In the genomic region with DNA sequence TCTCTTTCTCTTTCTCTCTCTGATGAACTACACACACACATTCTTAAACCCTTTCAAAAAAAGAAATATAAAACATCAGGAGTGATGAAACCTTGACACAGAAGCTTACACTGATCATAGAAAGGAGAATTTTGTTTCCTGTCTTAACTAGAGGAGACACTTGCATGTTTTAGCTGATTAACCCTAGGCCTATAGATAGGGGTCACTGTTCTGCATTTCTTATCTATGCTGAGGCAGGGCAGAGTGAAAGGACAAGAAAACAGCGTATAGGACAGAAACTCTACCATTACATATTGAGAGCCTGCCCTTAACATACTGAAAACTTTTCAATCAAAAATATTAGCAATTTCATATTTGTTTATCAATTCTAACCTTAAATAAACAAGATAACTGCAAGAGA, we compare ENCODE assay signal across 21 cellular contexts.
DNase-seq lines count a peak whose midpoint lies in the region; ATAC-seq and TF ChIP-seq lines count a peak whose summit lies in the region.
"Had no signal": no experiment of that assay in that cellular context is flagged by ENCODE, and none has a peak within 500 bp of the region (broad histone marks: within the 10 kb centered on the region; RNA-seq: fewer than 3 reads in every experiment).

No MANE protein-coding gene starts in this region.

- H3K4me1 ChIP-seq in OCI-LY1 (ENCODE audit: insufficient read depth, low read length, severe bottlenecking) (no peaks in the 10 kb centered on the region), neural progenitor cell (no peaks in the 10 kb centered on the region)
- H3K4me1 ChIP-seq: BLaER1 treated with 17β-estradiol and CSF1 and Interleukin-3, amounts not matched to agents 10 nM and 100 nM; gastroesophageal sphincter; stomach had no signal

- H3K4me1 Mint-ChIP-seq in chondrocyte (ENCODE audit: low read depth), result peaks cover 6% of the 10 kb centered on the region
- no peaks in the 10 kb centered on the region for H3K4me1 Mint-ChIP-seq in neural progenitor cell
- H3K4me1 Mint-ChIP-seq in activated naive CD4-positive, alpha-beta T cell treated with anti-CD3 and anti-CD28 coated beads for 36 hours (ENCODE audit: low read depth), result no peaks in the 10 kb centered on the region
- H3K4me1 Mint-ChIP-seq: activated naive CD8-positive, alpha-beta T cell treated with anti-CD3 and anti-CD28 coated beads, Interleukin-2, amount 50 U/mL, for 24 hours had no signal

- H3K4me3 ChIP-seq in H7 (ENCODE audit: insufficient read depth, low read depth, low read length) (no peak overlapping the region), OCI-LY1 (ENCODE audit: low read depth, low read length, poor library complexity, severe bottlenecking) (no peak overlapping the region), neural progenitor cell (no peak overlapping the region)
- H3K4me3 ChIP-seq: BLaER1 treated with 17β-estradiol and CSF1 and Interleukin-3, amounts not matched to agents 10 nM and 100 nM; gastroesophageal sphincter; stomach had no signal

- H3K9ac ChIP-seq in OCI-LY1 (ENCODE audit: low read length) (no peak overlapping the region), neural progenitor cell (no peak overlapping the region)
- H3K9ac ChIP-seq: BLaER1 treated with 17β-estradiol and CSF1 and Interleukin-3, amounts not matched to agents 10 nM and 100 nM had no signal

- H3K9me3 ChIP-seq in OCI-LY1 (ENCODE audit: low read length) (no peaks in the 10 kb centered on the region), neural progenitor cell (ENCODE audit: low read depth) (no peaks in the 10 kb centered on the region)
- H3K9me3 ChIP-seq: gastroesophageal sphincter, stomach had no signal

- H3K4me2 ChIP-seq in OCI-LY1 (ENCODE audit: low read length) (no peak overlapping the region), neural progenitor cell (no peak overlapping the region)
- H3K4me2 ChIP-seq: BLaER1 treated with 17β-estradiol and CSF1 and Interleukin-3, amounts not matched to agents 10 nM and 100 nM had no signal

- H3K79me2 ChIP-seq in OCI-LY1 (ENCODE audit: insufficient read depth, low read length) (no peaks in the 10 kb centered on the region), neural progenitor cell (ENCODE audit: low read depth) (no peaks in the 10 kb centered on the region)

- H3K4me3 Mint-ChIP-seq in chondrocyte (ENCODE audit: unreplicated experiment) (no peak overlapping the region), neural progenitor cell (no peak overlapping the region)
- no peak overlapping the region for H3K4me3 Mint-ChIP-seq in activated naive CD4-positive, alpha-beta T cell treated with anti-CD3 and anti-CD28 coated beads for 36 hours
- H3K4me3 Mint-ChIP-seq: activated naive CD8-positive, alpha-beta T cell treated with anti-CD3 and anti-CD28 coated beads, Interleukin-2, amount 50 U/mL, for 24 hours had no signal

- no peaks in the 10 kb centered on the region for H3K27me3 ChIP-seq in H7 (ENCODE audit: control insufficient read depth, insufficient read depth, low read length)
- no peaks in the 10 kb centered on the region for H3K27me3 ChIP-seq in OCI-LY1 (ENCODE audit: insufficient read depth, low read length)
- no peaks in the 10 kb centered on the region for H3K27me3 ChIP-seq in neural progenitor cell
- H3K27me3 ChIP-seq: BLaER1 treated with 17β-estradiol and CSF1 and Interleukin-3, amounts not matched to agents 10 nM and 100 nM; gastroesophageal sphincter; stomach had no signal

- H3K27ac Mint-ChIP-seq in chondrocyte (ENCODE audit: unreplicated experiment), result no peak overlapping the region
- H3K27ac Mint-ChIP-seq in neural progenitor cell, result no peak overlapping the region
- H3K27ac Mint-ChIP-seq in activated naive CD4-positive, alpha-beta T cell treated with anti-CD3 and anti-CD28 coated beads for 36 hours, result no peak overlapping the region
- H3K27ac Mint-ChIP-seq: activated naive CD8-positive, alpha-beta T cell treated with anti-CD3 and anti-CD28 coated beads, Interleukin-2, amount 50 U/mL, for 24 hours had no signal

- H3K36me3 Mint-ChIP-seq in chondrocyte (ENCODE audit: low read depth) (no peaks in the 10 kb centered on the region), neural progenitor cell (no peaks in the 10 kb centered on the region)
- H3K36me3 Mint-ChIP-seq in activated naive CD4-positive, alpha-beta T cell treated with anti-CD3 and anti-CD28 coated beads for 36 hours (ENCODE audit: low read depth), result no peaks in the 10 kb centered on the region

- H3K9me3 Mint-ChIP-seq in chondrocyte (ENCODE audit: low read depth) (peaks cover 3% of the 10 kb centered on the region), neural progenitor cell (peaks cover 5% of the 10 kb centered on the region)
- H3K9me3 Mint-ChIP-seq in activated naive CD4-positive, alpha-beta T cell treated with anti-CD3 and anti-CD28 coated beads for 36 hours, result peaks cover 4% of the 10 kb centered on the region

- no peak for ATAC-seq in GM21619 (IDR thresholded peaks at IDR 0.05; ENCODE audit: unreplicated experiment)
- ATAC-seq: activated naive CD8-positive, alpha-beta T cell treated with anti-CD3 and anti-CD28 coated beads, Interleukin-2, amount 50 U/mL, for 24 hours; gastroesophageal sphincter had no signal

- DNase-seq in H7 (peak; percentile 43), chondrocyte (ENCODE audit: low spot score) (no peak), neural progenitor cell (ENCODE audit: low spot score) (peak; percentile 37), foreskin melanocyte (no peak)
- no peak for DNase-seq in activated naive CD4-positive, alpha-beta T cell treated with anti-CD3 and anti-CD28 coated beads for 36 hours
- no peak for DNase-seq in effector CD8-positive, alpha-beta T cell (lab: John Stamatoyannopoulos, UW)
- DNase-seq: activated CD4-positive, alpha-beta T cell treated with anti-CD3 and anti-CD28 coated beads, Interleukin-2, amount 50 U/mL, for 4 hours; activated naive CD8-positive, alpha-beta T cell treated with anti-CD3 and anti-CD28 coated beads, Interleukin-2, amount 50 U/mL, for 24 hours; activated T-cell treated with anti-CD3 and anti-CD28 coated beads, Interleukin-2, amount 50 U/mL, for 48 hours; cerebellar nuclear complex; DND-41; KG1; NCI-H187 treated with DMSO at 0.1 percent for 48 hours; Right ventricle myocardium superior; stimulated activated CD4-positive, alpha-beta T cell treated with anti-CD3 and anti-CD28 coated beads, Interleukin-12 subunit alpha, Interleukin-12 subunit beta, amount 100 ng/mL, for 4 hours; stomach; T-helper 9 cell had no signal

- H3K9me2 ChIP-seq in OCI-LY1 (ENCODE audit: low read depth, low read length), result no peaks in the 10 kb centered on the region

- H3K36me3 ChIP-seq in H7 (replicated peaks; ENCODE audit: control insufficient read depth, insufficient read depth, low read length), result no peaks in the 10 kb centered on the region
- H3K36me3 ChIP-seq in OCI-LY1 (ENCODE audit: insufficient read depth, low read length), result no peaks in the 10 kb centered on the region
- H3K36me3 ChIP-seq in neural progenitor cell, result no peaks in the 10 kb centered on the region
- H3K36me3 ChIP-seq: BLaER1 treated with 17β-estradiol and CSF1 and Interleukin-3, amounts not matched to agents 10 nM and 100 nM; gastroesophageal sphincter; stomach had no signal

- H2AFZ ChIP-seq in OCI-LY1 (ENCODE audit: low read length) (no peak overlapping the region), neural progenitor cell (replicated peaks) (peak overlapping the region; percentile 43)

- H4K20me1 ChIP-seq in OCI-LY1 (ENCODE audit: insufficient read depth, low read length), result no peaks in the 10 kb centered on the region
- H4K20me1 ChIP-seq in neural progenitor cell (ENCODE audit: low read depth), result no peaks in the 10 kb centered on the region
- H4K20me1 ChIP-seq: BLaER1 treated with 17β-estradiol and CSF1 and Interleukin-3, amounts not matched to agents 10 nM and 100 nM had no signal

- H3F3A ChIP-seq in OCI-LY1 (ENCODE audit: insufficient read depth, low read length), result no peaks in the 10 kb centered on the region
- no peaks in the 10 kb centered on the region for H3F3A ChIP-seq in neural progenitor cell (ENCODE audit: low read depth)

- intact Hi-C loops in activated naive CD4-positive, alpha-beta T cell treated with anti-CD3 and anti-CD28 coated beads for 36 hours (cut with micrococcal nuclease), result no loop called here

- no peaks in the 10 kb centered on the region for H3K27me3 Mint-ChIP-seq in chondrocyte (ENCODE audit: low read depth)
- peaks cover 2% of the 10 kb centered on the region for H3K27me3 Mint-ChIP-seq in neural progenitor cell (ENCODE audit: insufficient read depth, low read depth)
- H3K27me3 Mint-ChIP-seq in activated naive CD4-positive, alpha-beta T cell treated with anti-CD3 and anti-CD28 coated beads for 36 hours (ENCODE audit: low read depth), result no peaks in the 10 kb centered on the region
- H3K27me3 Mint-ChIP-seq: activated naive CD8-positive, alpha-beta T cell treated with anti-CD3 and anti-CD28 coated beads, Interleukin-2, amount 50 U/mL, for 24 hours had no signal

- TF ChIP-seq CTCF in OCI-LY1 (IDR thresholded peaks at IDR 0.05; ENCODE audit: low read length) (peak; percentile 12; the same call in 1 of the 2 replicates), chondrocyte (IDR thresholded peaks at IDR 0.05) (peak; percentile 39), neural progenitor cell (IDR thresholded peaks at IDR 0.05) (peak; percentile 66)

- CTCF ChIA-PET in activated naive CD4-positive, alpha-beta T cell treated with anti-CD3 and anti-CD28 coated beads for 36 hours (lab: Charles Lee), result no interaction called here

- H3K27ac ChIP-seq in OCI-LY1 (ENCODE audit: low read depth, low read length, poor library complexity, severe bottlenecking) (no peak overlapping the region), neural progenitor cell (no peak overlapping the region)
- H3K27ac ChIP-seq: BLaER1 treated with 17β-estradiol and CSF1 and Interleukin-3, amounts not matched to agents 10 nM and 100 nM; gastroesophageal sphincter; stomach had no signal

Comparison
In these comparisons a context has a peak if more than half of its experiments do, and no peak if none do; other contexts are left out.
1. DNase-seq: peak in H7 (single experiment) and neural progenitor cell (single experiment); none in chondrocyte (single experiment), activated naive CD4-positive, alpha-beta T cell treated with anti-CD3 and anti-CD28 coated beads for 36 hours (single experiment), foreskin melanocyte (single experiment) and effector CD8-positive, alpha-beta T cell (single experiment).
2. CTCF ChIP-seq: peak in every context shown above with its lines; median percentile 66 in neural progenitor cell; 39 in chondrocyte; 12 in OCI-LY1.